In the genomic region with DNA sequence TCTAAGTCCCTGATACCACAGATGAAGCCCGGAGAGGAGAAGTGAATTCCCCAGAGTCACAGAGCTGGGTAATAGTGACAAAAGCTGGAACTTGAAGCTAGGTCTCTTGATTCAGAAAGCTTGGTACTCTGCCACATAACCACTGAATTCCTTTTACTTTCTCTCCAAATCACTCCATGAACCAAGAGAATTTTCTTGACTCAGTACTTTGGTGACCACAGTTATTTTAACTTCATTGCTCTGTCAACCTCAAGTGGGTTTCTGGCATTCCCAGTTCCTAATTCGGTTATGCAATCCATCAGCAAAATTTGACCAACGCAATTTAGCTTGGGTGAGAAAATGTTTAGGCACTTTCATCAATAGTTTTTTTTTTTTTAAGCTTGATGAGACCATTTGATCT, we compare ENCODE assay signal across 17 cellular contexts.
DNase-seq lines count a peak whose midpoint lies in the region; ATAC-seq and TF ChIP-seq lines count a peak whose summit lies in the region.
"Had no signal": no experiment of that assay in that cellular context is flagged by ENCODE, and none has a peak within 500 bp of the region (broad histone marks: within the 10 kb centered on the region; RNA-seq: fewer than 3 reads in every experiment).

No MANE protein-coding gene starts in this region.

- no peak overlapping the region for H2AFZ ChIP-seq in mammary epithelial cell (ENCODE audit: low read depth, low read length)

- peaks cover 0 to under 1% (median 0%) of the 10 kb centered on the region in 11 donors for H3K9me3 Mint-ChIP-seq in naive thymus-derived CD4-positive, alpha-beta T cell

- H3K27me3 ChIP-seq in mammary epithelial cell (ENCODE audit: insufficient read depth, low read length), result no peaks in the 10 kb centered on the region
- H3K27me3 ChIP-seq in naive thymus-derived CD4-positive, alpha-beta T cell (ENCODE audit: control insufficient read depth in 2 of 2, insufficient read depth in 2 of 2, low read length in 2 of 2), result no peaks in the 10 kb centered on the region
- H3K27me3 ChIP-seq: SJSA1, uterus had no signal

- DNase-seq in AG08396 (ENCODE audit: low spot score), result peak; percentile 65
- peak; percentile 11 for DNase-seq in LoVo (ENCODE audit: low spot score)
- DNase-seq in mammary epithelial cell, result peak; percentile 65
- DNase-seq in medulla oblongata (ENCODE audit: extremely low spot score), result peak; percentile 30
- DNase-seq in COLO829 (ENCODE audit: low spot score), result no peak
- no peak for DNase-seq in naive thymus-derived CD4-positive, alpha-beta T cell
- no peak for DNase-seq in AML-193 (lab: John Stamatoyannopoulos, UW)
- DNase-seq: activated T-cell treated with anti-CD3 and anti-CD28 coated beads, Interleukin-2, amount 50 U/mL, for 48 hours; NCI-H1694 treated with DMSO at 0.1 percent for 48 hours; NCI-H748 treated with DMSO at 0.1 percent for 48 hours; small intestine; uterus had no signal

- no peak overlapping the region for H3K27ac ChIP-seq in mammary epithelial cell (ENCODE audit: insufficient read depth, low read depth, low read length)
- no peak overlapping the region for H3K27ac ChIP-seq in naive thymus-derived CD4-positive, alpha-beta T cell (ENCODE audit: low read depth, low read length)
- H3K27ac ChIP-seq: BLaER1 treated with 17β-estradiol and CSF1 and Interleukin-3, amounts not matched to agents 10 nM and 100 nM; epithelial cell of prostate; SJSA1; uterus had no signal

- H3K4me3 ChIP-seq in mammary epithelial cell (replicated peaks in 1 of 3; ENCODE audit: insufficient read depth in 1 of 3, low read depth in 2 of 3, low read length in 3 of 3), result no peak overlapping the region
- H3K4me3 ChIP-seq in naive thymus-derived CD4-positive, alpha-beta T cell (ENCODE audit: low read length), result no peak overlapping the region
- H3K4me3 ChIP-seq: BLaER1 treated with 17β-estradiol and CSF1 and Interleukin-3, amounts not matched to agents 10 nM and 100 nM; SJSA1; uterus had no signal

- no TSS peak for BruUV-seq in mammary epithelial cell (replicated peaks; lab: Mats Ljungman, UMichigan)

- peaks cover 34% of the 10 kb centered on the region for H3K4me1 ChIP-seq in mammary epithelial cell (ENCODE audit: insufficient read depth, low read length)
- no peaks in the 10 kb centered on the region for H3K4me1 ChIP-seq in naive thymus-derived CD4-positive, alpha-beta T cell (ENCODE audit: control insufficient read depth in 2 of 2, insufficient read depth in 2 of 2, low read length in 2 of 2)
- H3K4me1 ChIP-seq: uterus had no signal

- intact Hi-C loops in mammary epithelial cell (cut with micrococcal nuclease), result no loop called here
- intact Hi-C loops in naive thymus-derived CD4-positive, alpha-beta T cell (cut with micrococcal nuclease), result no loop called here

- peak overlapping the region; percentile 15 for H3K4me2 ChIP-seq in mammary epithelial cell (ENCODE audit: insufficient read depth, low read depth, low read length)

- H3K27ac Mint-ChIP-seq in naive thymus-derived CD4-positive, alpha-beta T cell, result no peak overlapping the region
- H3K27ac Mint-ChIP-seq: natural killer cell treated with Interleukin-12 subunit alpha and Interleukin-12 subunit beta and Interleukin-15 and Interleukin-18, amount 100 ng/mL, for 72 hours had no signal

- no peak overlapping the region for H3K9ac ChIP-seq in mammary epithelial cell (ENCODE audit: insufficient read depth, low read length)
- H3K9ac ChIP-seq: BLaER1 treated with 17β-estradiol and CSF1 and Interleukin-3, amounts not matched to agents 10 nM and 100 nM had no signal

- no peak for TF ChIP-seq CTCF in mammary epithelial cell (conservative IDR thresholded peaks at IDR 0.05 in 1 of 2, IDR thresholded peaks at IDR 0.05 in 1 of 2; ENCODE audit: extremely low read depth in 1 of 2, insufficient read depth in 1 of 2, low read depth in 1 of 2, low read length in 2 of 2)

- POLR2A ChIA-PET in naive thymus-derived CD4-positive, alpha-beta T cell (lab: Charles Lee), result no interaction called here

- peaks cover 4 to 29% (median 14%) of the 10 kb centered on the region in 5 donors for H3K27me3 Mint-ChIP-seq in naive thymus-derived CD4-positive, alpha-beta T cell

- H3K36me3 Mint-ChIP-seq in naive thymus-derived CD4-positive, alpha-beta T cell, result no peaks in the 10 kb centered on the region
- H3K36me3 Mint-ChIP-seq: natural killer cell treated with Interleukin-12 subunit alpha and Interleukin-12 subunit beta and Interleukin-15 and Interleukin-18, amount 100 ng/mL, for 72 hours had no signal

- CTCF ChIA-PET in mammary epithelial cell (lab: Charles Lee; ENCODE audit: low non-redundant PET), result no interaction called here
- CTCF ChIA-PET in naive thymus-derived CD4-positive, alpha-beta T cell (lab: Charles Lee), result no interaction called here

- in situ Hi-C loops in mammary epithelial cell (cut with MboI; ENCODE audit: low sequenced_read_pairs in 2 of 2), result no loop called here

- ATAC-seq in naive thymus-derived CD4-positive, alpha-beta T cell, result no peak
- no peak for ATAC-seq in GM19324 (IDR thresholded peaks at IDR 0.05; ENCODE audit: low FRiP score, unreplicated experiment)
- ATAC-seq: natural killer cell treated with Interleukin-12 subunit alpha and Interleukin-12 subunit beta and Interleukin-15 and Interleukin-18, amount 100 ng/mL, for 72 hours had no signal

- 11% methylated on average over 3 of the region's 3 CpGs for WGBS in mammary epithelial cell (ENCODE audit: low coverage, missing lambda C conversion rate)

- H3K79me2 ChIP-seq in mammary epithelial cell (ENCODE audit: insufficient read depth, low read length), result no peaks in the 10 kb centered on the region

- dilution Hi-C loops in mammary epithelial cell (cut with HindIII; ENCODE audit: low sequenced_read_pairs), result no loop called here

- no peaks in the 10 kb centered on the region for H4K20me1 ChIP-seq in mammary epithelial cell (ENCODE audit: insufficient read depth, low read length)
- H4K20me1 ChIP-seq: BLaER1 treated with 17β-estradiol and CSF1 and Interleukin-3, amounts not matched to agents 10 nM and 100 nM had no signal

- H3K4me3 Mint-ChIP-seq in naive thymus-derived CD4-positive, alpha-beta T cell, result no peak overlapping the region
- H3K4me3 Mint-ChIP-seq: natural killer cell treated with Interleukin-12 subunit alpha and Interleukin-12 subunit beta and Interleukin-15 and Interleukin-18, amount 100 ng/mL, for 72 hours had no signal

- H3K9me3 ChIP-seq in mammary epithelial cell (replicated peaks; ENCODE audit: insufficient read depth, low read length), result no peaks in the 10 kb centered on the region
- no peaks in the 10 kb centered on the region for H3K9me3 ChIP-seq in naive thymus-derived CD4-positive, alpha-beta T cell (ENCODE audit: control insufficient read depth in 2 of 3, low read length in 3 of 3)
- H3K9me3 ChIP-seq: BLaER1 treated with 17β-estradiol and CSF1 and Interleukin-3, amounts not matched to agents 10 nM and 100 nM; SJSA1; uterus had no signal

- H3K4me1 Mint-ChIP-seq in naive thymus-derived CD4-positive, alpha-beta T cell, result peaks cover 0 to 1% (median 0%) of the 10 kb centered on the region in 7 donors

- no peaks in the 10 kb centered on the region for H3K36me3 ChIP-seq in mammary epithelial cell (ENCODE audit: insufficient read depth, low read length)
- H3K36me3 ChIP-seq in naive thymus-derived CD4-positive, alpha-beta T cell (ENCODE audit: control insufficient read depth in 2 of 3, insufficient read depth in 3 of 3, low read length in 3 of 3), result no peaks in the 10 kb centered on the region
- H3K36me3 ChIP-seq: BLaER1 treated with 17β-estradiol and CSF1 and Interleukin-3, amounts not matched to agents 10 nM and 100 nM; SJSA1; uterus had no signal

Comparison
In these comparisons a context has a peak if more than half of its experiments do, and no peak if none do; other contexts are left out.
1. DNase-seq: peak in AG08396 (single experiment), LoVo (single experiment), mammary epithelial cell (single experiment) and medulla oblongata (single experiment); none in COLO829 (single experiment), naive thymus-derived CD4-positive, alpha-beta T cell (0 of 9) and AML-193 (0 of 2).